In the genomic region with DNA sequence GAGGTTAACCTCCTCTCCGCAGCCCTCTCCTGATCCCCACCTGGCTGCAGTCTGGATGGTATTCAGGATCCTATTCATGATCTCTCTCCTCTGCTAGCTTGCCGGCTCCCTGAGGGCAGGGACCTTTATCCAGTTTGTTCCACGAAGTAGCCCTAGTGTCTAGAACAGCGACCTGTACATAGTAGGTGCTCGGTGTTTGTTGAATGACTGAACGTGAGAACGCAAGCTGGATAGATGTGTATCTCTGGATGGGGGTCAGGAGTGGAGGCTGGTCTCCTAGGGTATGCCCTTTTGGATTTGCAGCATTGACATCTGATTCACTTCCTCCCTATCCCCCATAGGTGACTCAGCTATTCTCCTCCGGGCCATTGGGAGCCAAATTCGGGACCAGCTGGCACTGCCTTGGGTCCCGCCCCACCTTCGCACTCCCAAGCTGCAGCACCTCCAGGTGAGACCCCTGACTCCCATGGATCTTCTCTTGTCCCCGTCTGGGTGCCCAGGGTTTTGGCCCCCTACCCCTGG, we compare ENCODE assay signal across 16 cellular contexts. TPM values are rescaled to one million over a fixed set of nuclear protein-coding genes. Genes with fewer than 3 reads are reported as not detected.
"Had no signal": no experiment of that assay in that cellular context is flagged by ENCODE, and none has a peak within 500 bp of the region (broad histone marks: within the 10 kb centered on the region; RNA-seq: fewer than 3 reads in every experiment).

No MANE protein-coding gene starts in this region.

- DNase-seq: activated CD4-positive, alpha-beta T cell treated with anti-CD3 and anti-CD28 coated beads for 36 hours; activated CD8-positive, alpha-beta memory T cell treated with anti-CD3 and anti-CD28 coated beads, Interleukin-2, amount 50 U/mL, for 4 hours; activated CD8-positive, alpha-beta T cell treated with anti-CD3 and anti-CD28 coated beads for 36 hours; activated gamma-delta T cell treated with Interleukin-2 at 50 U/mL for 16 hours; activated naive CD8-positive, alpha-beta T cell treated with anti-CD3 and anti-CD28 coated beads for 36 hours; activated T-cell treated with anti-CD3 and anti-CD28 coated beads, Interleukin-2, amount 50 U/mL, for 72 hours; anterior cingulate cortex; effector CD8-positive, alpha-beta T cell; lower lobe of right lung; naive B cell; retina; stimulated activated CD4-positive, alpha-beta T cell treated with anti-CD3 and anti-CD28 coated beads, Interleukin-4, amount 100 ng/mL, for 4 hours; transverse colon had no signal

- H3K27ac ChIP-seq: lower lobe of right lung, transverse colon had no signal

- FAIRE-seq: colon had no signal

- ATAC-seq: activated CD4-positive, alpha-beta T cell treated with anti-CD3 and anti-CD28 coated beads for 36 hours; activated CD8-positive, alpha-beta T cell treated with anti-CD3 and anti-CD28 coated beads for 36 hours; activated T-cell treated with anti-CD3 and anti-CD28 coated beads, Interleukin-2, amount 50 U/mL, for 72 hours; lower lobe of right lung had no signal

- H3K9me3 ChIP-seq: lower lobe of right lung, transverse colon had no signal

- H3K4me3 ChIP-seq: lower lobe of right lung, transverse colon had no signal

- H3K36me3 ChIP-seq: transverse colon had no signal

- H3K27me3 ChIP-seq: transverse colon had no signal

- H3K4me1 ChIP-seq: lower lobe of right lung, transverse colon had no signal

RNA-seq across cellular contexts. Expression of a gene that starts 9.5 kb away (rescaled TPM):
- total RNA-seq: skeletal muscle tissue had no signal

RNA-seq across cellular contexts. Expression of a gene that starts 21.9 kb away (rescaled TPM):
- total RNA-seq: epithelial cell of proximal tubule, lower lobe of right lung, skeletal muscle tissue, transverse colon had no signal
